Comparison of ENCODE assay signal across 25 cellular contexts in the genomic region with DNA sequence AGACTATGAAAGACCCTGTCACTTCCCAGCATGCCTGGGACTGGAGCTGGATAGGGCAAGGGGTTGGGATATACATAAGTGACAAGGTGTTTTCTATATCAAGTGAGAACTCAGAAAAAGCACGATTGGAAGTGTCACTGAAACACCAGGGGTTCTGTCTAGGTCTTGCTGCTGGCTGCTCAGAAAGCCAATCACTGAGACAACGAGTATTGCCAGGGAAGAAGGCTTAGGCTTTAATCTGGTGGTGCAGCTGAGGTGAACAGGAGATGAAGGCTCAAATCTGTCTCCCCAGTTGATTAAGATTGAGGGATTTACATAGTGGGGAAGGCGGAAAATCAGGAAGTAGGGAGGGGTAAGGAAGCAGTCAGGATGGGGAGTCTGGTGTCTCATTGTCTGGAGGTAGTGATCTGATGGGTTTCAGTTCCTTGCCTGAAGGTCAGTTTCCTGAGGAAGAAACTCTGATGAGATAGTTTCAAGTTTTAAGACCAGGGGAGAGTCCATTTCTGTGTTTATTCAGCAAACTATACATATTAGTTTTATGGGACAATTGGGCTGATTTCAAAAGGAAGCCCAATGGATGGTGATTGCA. TPM values are rescaled to one million over a fixed set of nuclear protein-coding genes. Genes with fewer than 3 reads are reported as not detected.
DNase-seq lines count a peak whose midpoint lies in the region; ATAC-seq, FAIRE-seq and TF ChIP-seq lines count a peak whose summit lies in the region.
"Had no signal": no experiment of that assay in that cellular context is flagged by ENCODE, and none has a peak within 500 bp of the region (broad histone marks: within the 10 kb centered on the region; RNA-seq: fewer than 3 reads in every experiment).

No MANE protein-coding gene starts in this region.

- no peak overlapping the region for H4K8ac ChIP-seq in neuronal stem cell (ENCODE audit: low read depth, low read length)

- BruUV-seq in GM12878 (replicated peaks; lab: Mats Ljungman, UMichigan) = no TSS peak

- no peak overlapping the region for H4K91ac ChIP-seq in neuronal stem cell (ENCODE audit: low read depth, low read length, poor library complexity)

- H3K27me3 Mint-ChIP-seq in activated CD4-positive, alpha-beta memory T cell treated with anti-CD3 and anti-CD28 coated beads, Interleukin-2, amount 10 ng/mL, durations not matched to agents 7 days and 5 days = no peaks in the 10 kb centered on the region
- H3K27me3 Mint-ChIP-seq: activated CD4-positive, alpha-beta T cell treated with anti-CD3 and anti-CD28 coated beads, Interleukin-2, amount 10 ng/mL, durations not matched to agents 24 days and 14 days; activated naive CD4-positive, alpha-beta T cell treated with anti-CD3 and anti-CD28 coated beads, Interleukin-2, amount 10 ng/mL, durations not matched to agents 7 days and 5 days had no signal

- H3F3A ChIP-seq in MM.1S (ENCODE audit: insufficient read depth, low read length) = peaks cover 10% of the 10 kb centered on the region

- no peak overlapping the region for H3K18ac ChIP-seq in neuronal stem cell (ENCODE audit: low read length)

- H2AFZ ChIP-seq in MM.1S (ENCODE audit: low read length) = no peak overlapping the region
- no peak overlapping the region for H2AFZ ChIP-seq in GM12878 (ENCODE audit: control insufficient read depth, low read depth, low read length)
- no peak overlapping the region for H2AFZ ChIP-seq in neuronal stem cell (ENCODE audit: low read length)

- no peak overlapping the region for H2BK120ac ChIP-seq in neuronal stem cell (ENCODE audit: low read depth, low read length)

- TF ChIP-seq POLR2A in GM12878 (IDR thresholded peaks at IDR 0.05; ENCODE audit: low read depth, low read length) = no peak

- no peaks in the 10 kb centered on the region for H3K27me3 ChIP-seq in MM.1S (replicated peaks; ENCODE audit: insufficient read depth, low read length)
- H3K27me3 ChIP-seq in GM12878 (replicated peaks in 1 of 2; ENCODE audit: control insufficient read depth in 2 of 2, insufficient read depth in 2 of 2, low read length in 1 of 2) = no peaks in the 10 kb centered on the region
- H3K27me3 ChIP-seq in neuronal stem cell (ENCODE audit: control insufficient read depth in 3 of 3, insufficient read depth in 3 of 3, low read depth in 1 of 3, low read length in 3 of 3) = no peaks in the 10 kb centered on the region
- H3K27me3 ChIP-seq in left lung = no peaks in the 10 kb centered on the region
- no peaks in the 10 kb centered on the region for H3K27me3 ChIP-seq in brain microvascular endothelial cell (replicated peaks)
- H3K27me3 ChIP-seq: tibial artery had no signal

- H3K23ac ChIP-seq in neuronal stem cell (ENCODE audit: low read depth, low read length, poor library complexity) = no peak overlapping the region

- H3K36me3 ChIP-seq in MM.1S (replicated peaks; ENCODE audit: insufficient read depth, low read length) (no peaks in the 10 kb centered on the region), GM12878 (ENCODE audit: control insufficient read depth in 2 of 2, insufficient read depth in 2 of 2, low read length in 1 of 2) (no peaks in the 10 kb centered on the region; a peak in 1 of 4 replicates), neuronal stem cell (replicated peaks in 1 of 2; ENCODE audit: control insufficient read depth in 2 of 2, insufficient read depth in 2 of 2, low read length in 2 of 2) (peaks cover 6 to 49% of the 10 kb centered on the region in 2 donors), left lung (peaks cover 0 to 18% of the 10 kb centered on the region in 2 donors), brain microvascular endothelial cell (replicated peaks) (no peaks in the 10 kb centered on the region)

- no peak for TF ChIP-seq EP300 in GM12878 (IDR thresholded peaks at IDR 0.05; ENCODE audit: borderline replicate concordance in 1 of 2, control insufficient read depth in 1 of 2, low read depth in 2 of 2, low read length in 2 of 2)

- no peak overlapping the region for H2BK15ac ChIP-seq in neuronal stem cell (ENCODE audit: low read length)

- peak overlapping the region; percentile 38 for H3K14ac ChIP-seq in neuronal stem cell (ENCODE audit: low read length)

- peaks cover 26% of the 10 kb centered on the region for H3K4me1 ChIP-seq in MM.1S (ENCODE audit: low read length)
- no peaks in the 10 kb centered on the region for H3K4me1 ChIP-seq in GM12878 (ENCODE audit: control insufficient read depth, insufficient read depth, low read length)
- no peaks in the 10 kb centered on the region for H3K4me1 ChIP-seq in neuronal stem cell (ENCODE audit: control insufficient read depth in 2 of 2, insufficient read depth in 1 of 2, low read depth in 1 of 2, low read length in 2 of 2)
- no peaks in the 10 kb centered on the region for H3K4me1 ChIP-seq in left lung
- H3K4me1 ChIP-seq: psoas muscle, tibial artery had no signal

- 91% methylated on average over 3 of the region's 3 CpGs for WGBS in GM12878 (ENCODE audit: insufficient coverage, insufficient replicate concordance, low lambda C conversion rate, missing lambda C conversion rate)
- no CpG with 5 or more reads among the region's 3 CpGs for WGBS in neuronal stem cell (ENCODE audit: extremely low coverage in 2 of 2, insufficient read length in 2 of 2, insufficient replicate concordance in 1 of 2), 2 donors

- SMC1A ChIA-PET in GM12878 (lab: Charles Lee; ENCODE audit: uncharacterized antibody, unreplicated experiment) = no interaction called here

- H3K4ac ChIP-seq in neuronal stem cell (ENCODE audit: low read length) = no peak overlapping the region

- H2BK12ac ChIP-seq in neuronal stem cell (ENCODE audit: low read length) = no peak overlapping the region

- H3K9me3 Mint-ChIP-seq in activated CD4-positive, alpha-beta memory T cell treated with anti-CD3 and anti-CD28 coated beads, Interleukin-2, amount 10 ng/mL, durations not matched to agents 7 days and 5 days = peaks cover 7% of the 10 kb centered on the region

- H3K27ac ChIP-seq in MM.1S (ENCODE audit: low read length) (no peak overlapping the region), GM12878 (ENCODE audit: control insufficient read depth, insufficient read depth) (no peak overlapping the region), neuronal stem cell (replicated peaks; ENCODE audit: low read length) (no peak overlapping the region), left lung (no peak overlapping the region), brain microvascular endothelial cell (no peak overlapping the region)
- H3K27ac ChIP-seq: epithelial cell of prostate, psoas muscle, tibial artery, VCaP had no signal

- ATAC-seq in GM12878 = no peak
- ATAC-seq in left lung = no peak
- ATAC-seq: psoas muscle had no signal

- peak; percentile 39 for DNase-seq in SIG-M5 treated with dmso at 0.1 percent for 504 hours (lab: John Stamatoyannopoulos, UW; ENCODE audit: unreplicated experiment)
- DNase-seq in SIG-M5 (lab: John Stamatoyannopoulos, UW) = no peak
- DNase-seq in MM.1S = peak; percentile 4
- no peak for DNase-seq in GM12878 (ENCODE audit: low read depth, low spot score)
- DNase-seq in neuronal stem cell (ENCODE audit: low spot score) = no peak
- no peak for DNase-seq in left lung
- DNase-seq in activated CD4-positive, alpha-beta memory T cell treated with anti-CD3 and anti-CD28 coated beads, Interleukin-2, amount 10 ng/mL, durations not matched to agents 7 days and 5 days = no peak
- DNase-seq in brain microvascular endothelial cell = no peak
- DNase-seq: 8988T; activated CD4-positive, alpha-beta T cell treated with anti-CD3 and anti-CD28 coated beads, Interleukin-2, amount 10 ng/mL, durations not matched to agents 24 days and 14 days; activated naive CD4-positive, alpha-beta T cell treated with anti-CD3 and anti-CD28 coated beads, Interleukin-2, amount 10 ng/mL, durations not matched to agents 7 days and 5 days; amniotic stem cell; effector CD4-positive, alpha-beta T cell; glutamatergic neuron; NCI-H1105 treated with DMSO at 0.1 percent for 48 hours; NCI-H2081; NCI-H226; nucleus accumbens; OCI-M1; psoas muscle; tibial artery had no signal

- CTCF ChIA-PET in GM12878 (lab: Yijun Ruan, JAX) = interaction anchor here (0.6 kb wide), 1 partner anchor 892 kb away, joined by 3 read pairs; no protein-coding TSS in a partner anchor
- CTCF ChIA-PET in activated CD4-positive, alpha-beta memory T cell treated with anti-CD3 and anti-CD28 coated beads, Interleukin-2, amount 10 ng/mL, durations not matched to agents 7 days and 5 days (lab: Charles Lee) = no interaction called here

- in situ Hi-C loops in GM12878 (cut with MboI) = no loop called here
- in situ Hi-C loops in brain microvascular endothelial cell (cut with HindIII; ENCODE audit: low pct_ligation_motif_present, low sequenced_read_pairs) = no loop called here

- H3K4me3 Mint-ChIP-seq in activated CD4-positive, alpha-beta memory T cell treated with anti-CD3 and anti-CD28 coated beads, Interleukin-2, amount 10 ng/mL, durations not matched to agents 7 days and 5 days = no peak overlapping the region
- H3K4me3 Mint-ChIP-seq: activated CD4-positive, alpha-beta T cell treated with anti-CD3 and anti-CD28 coated beads, Interleukin-2, amount 10 ng/mL, durations not matched to agents 24 days and 14 days; activated naive CD4-positive, alpha-beta T cell treated with anti-CD3 and anti-CD28 coated beads, Interleukin-2, amount 10 ng/mL, durations not matched to agents 7 days and 5 days; activated T-helper 1 cell treated with anti-CD3 and anti-CD28 coated beads, Interleukin-12 subunit alpha, Interleukin-12 subunit beta, Interleukin-2, Interleukin-4 antibody, amounts not matched to agents 30 ng/mL and 10 ng/mL and 1 ng/mL, durations not matched to agents 14 hours and 24 hours and 36 hours had no signal

- H3K4me1 Mint-ChIP-seq in activated CD4-positive, alpha-beta memory T cell treated with anti-CD3 and anti-CD28 coated beads, Interleukin-2, amount 10 ng/mL, durations not matched to agents 7 days and 5 days = peaks cover 17% of the 10 kb centered on the region

- H2BK5ac ChIP-seq in neuronal stem cell (ENCODE audit: low read length) = no peak overlapping the region

- H3K36me3 Mint-ChIP-seq in activated CD4-positive, alpha-beta memory T cell treated with anti-CD3 and anti-CD28 coated beads, Interleukin-2, amount 10 ng/mL, durations not matched to agents 7 days and 5 days (ENCODE audit: low read depth) = peaks cover 41% of the 10 kb centered on the region

- no peak for TF ChIP-seq CTCF in MM.1S (IDR thresholded peaks at IDR 0.05; ENCODE audit: low read length)
- TF ChIP-seq CTCF in GM12878 (IDR thresholded peaks at IDR 0.05 in 2 of 3, conservative IDR thresholded peaks at IDR 0.05 in 1 of 3; ENCODE audit: control insufficient read depth in 2 of 3, extremely low read depth in 1 of 3, insufficient read depth in 1 of 3, low read depth in 3 of 3, low read length in 3 of 3) = no peak
- no peak for TF ChIP-seq CTCF in left lung (IDR thresholded peaks at IDR 0.05)
- no peak for TF ChIP-seq CTCF in brain microvascular endothelial cell (IDR thresholded peaks at IDR 0.05; ENCODE audit: low read depth, low read length, missing control alignments)

- no peak for TF ChIP-seq RAD21 in GM12878 (IDR thresholded peaks at IDR 0.05; ENCODE audit: insufficient read depth, low read depth, low read length)

- H4K20me1 ChIP-seq in MM.1S (ENCODE audit: insufficient read depth, low read length) (no peaks in the 10 kb centered on the region), GM12878 (ENCODE audit: control insufficient read depth, insufficient read depth) (no peaks in the 10 kb centered on the region)

- H3K9ac ChIP-seq in MM.1S (ENCODE audit: low read length) (no peak overlapping the region), GM12878 (ENCODE audit: control insufficient read depth, insufficient read depth, low read length) (no peak overlapping the region), neuronal stem cell (ENCODE audit: low read depth, low read length, poor library complexity) (no peak overlapping the region)

- FAIRE-seq in GM12878 (lab: Jason Lieb, UNC) = no peak
- FAIRE-seq: GM19239 had no signal

- no peaks in the 10 kb centered on the region for H3K9me2 ChIP-seq in MM.1S (replicated peaks; ENCODE audit: insufficient read depth, low read length)

- H2AK5ac ChIP-seq in neuronal stem cell (ENCODE audit: low read depth, low read length) = no peak overlapping the region

- no peak overlapping the region for H3K27ac Mint-ChIP-seq in activated CD4-positive, alpha-beta memory T cell treated with anti-CD3 and anti-CD28 coated beads, Interleukin-2, amount 10 ng/mL, durations not matched to agents 7 days and 5 days
- H3K27ac Mint-ChIP-seq: activated CD4-positive, alpha-beta T cell treated with anti-CD3 and anti-CD28 coated beads, Interleukin-2, amount 10 ng/mL, durations not matched to agents 24 days and 14 days; activated naive CD4-positive, alpha-beta T cell treated with anti-CD3 and anti-CD28 coated beads, Interleukin-2, amount 10 ng/mL, durations not matched to agents 7 days and 5 days; activated T-helper 1 cell treated with anti-CD3 and anti-CD28 coated beads, Interleukin-12 subunit alpha, Interleukin-12 subunit beta, Interleukin-2, Interleukin-4 antibody, amounts not matched to agents 30 ng/mL and 10 ng/mL and 1 ng/mL, durations not matched to agents 14 hours and 24 hours and 36 hours had no signal

- H3K4me2 ChIP-seq in MM.1S (ENCODE audit: low read depth, low read length) (no peak overlapping the region), GM12878 (ENCODE audit: control insufficient read depth, insufficient read depth) (no peak overlapping the region), neuronal stem cell (ENCODE audit: insufficient read depth, low read length, poor library complexity, severe bottlenecking) (no peak overlapping the region)

- H3K79me2 ChIP-seq in MM.1S (ENCODE audit: low read length) (no peaks in the 10 kb centered on the region), GM12878 (ENCODE audit: control insufficient read depth, insufficient read depth, low read length) (no peaks in the 10 kb centered on the region)

- POLR2A ChIA-PET in GM12878 (lab: Charles Lee) = no interaction called here
- POLR2A ChIA-PET in activated CD4-positive, alpha-beta memory T cell treated with anti-CD3 and anti-CD28 coated beads, Interleukin-2, amount 10 ng/mL, durations not matched to agents 7 days and 5 days (lab: Charles Lee) = no interaction called here

- intact Hi-C loops in GM12878 (cut with micrococcal nuclease; ENCODE audit: unreplicated experiment) = no loop called here
- intact Hi-C loops in left lung (cut with DNase I) = no loop called here

- RAD21 ChIA-PET in GM12878 (lab: Charles Lee; ENCODE audit: unreplicated experiment) = no interaction called here

- H3K4me3 ChIP-seq in MM.1S (ENCODE audit: low read length) = no peak overlapping the region
- no peak overlapping the region for H3K4me3 ChIP-seq in GM12878
- H3K4me3 ChIP-seq in neuronal stem cell (ENCODE audit: low read length in 2 of 2) = no peak overlapping the region
- H3K4me3 ChIP-seq in left lung = no peak overlapping the region
- no peak overlapping the region for H3K4me3 ChIP-seq in brain microvascular endothelial cell (ENCODE audit: low read depth, low read length)
- H3K4me3 ChIP-seq: psoas muscle, tibial artery had no signal

- H3K9me3 ChIP-seq in MM.1S (replicated peaks; ENCODE audit: insufficient read depth, low read length) = no peaks in the 10 kb centered on the region
- no peaks in the 10 kb centered on the region; the same call in 1 of the 3 replicates for H3K9me3 ChIP-seq in GM12878 (replicated peaks; ENCODE audit: control insufficient read depth, insufficient read depth, low read length)
- H3K9me3 ChIP-seq in neuronal stem cell (replicated peaks in 1 of 2; ENCODE audit: control insufficient read depth in 2 of 2, insufficient read depth in 1 of 2, low read depth in 1 of 2, low read length in 2 of 2) = peaks cover 3 to 10% of the 10 kb centered on the region in 2 donors
- H3K9me3 ChIP-seq in left lung = peaks cover 0 to 11% of the 10 kb centered on the region in 2 donors
- H3K9me3 ChIP-seq: psoas muscle, tibial artery had no signal

- H3K79me1 ChIP-seq in neuronal stem cell (ENCODE audit: low read depth, low read length) = no peaks in the 10 kb centered on the region

RNA-seq across cellular contexts. Expression of gene C2orf74, which starts 3.5 kb away (rescaled TPM):
- total RNA-seq in GM12878 (2013; cell fraction: nucleolus; rRNA removed) = 1.9 and 3.1 TPM in 2 replicates
- 3.8 and 6.1 TPM in 2 replicates for total RNA-seq in GM12878 (2014; rRNA removed)
- 14.9 and 16.1 TPM in 2 replicates for total RNA-seq in GM12878 (2014; rRNA removed; fragmentation: Illumina TruSeq; extraction: Trizol)
- 4.7 and 5.6 TPM in 2 replicates for total RNA-seq in GM12878 (2021)
- 16.0 TPM for polyA plus RNA-seq in GM12878 (2011; ENCODE audit: low read depth)
- polyA plus RNA-seq in GM12878 (2011; rRNA removed) = 9.8 and 18.8 TPM in 2 replicates
- 5.4 and 6.1 TPM in 2 replicates for polyA plus RNA-seq in GM12878 (2011; cell fraction: cytosol; rRNA removed)
- polyA plus RNA-seq in GM12878 (2011; cell fraction: nucleus; rRNA removed) = 3.8 and 4.1 TPM in 2 replicates
- 9.2 and 14.0 TPM in 2 replicates for polyA plus RNA-seq in GM12878 (2012)
- polyA plus RNA-seq in GM12878 (2014; fragmentation: Illumina TruSeq; extraction: Trizol) = 15.6 and 19.1 TPM in 2 replicates
- polyA plus RNA-seq in GM12878 (2014; fragmentation: Nextera tagmentation; extraction: Ambion mirVana) = 10 to 100 TPM; 25.0 TPM
- polyA plus RNA-seq in GM12878 (2014; rRNA removed) = 10.2 and 10.8 TPM in 2 replicates
- polyA plus RNA-seq in GM12878 (2016; fragmentation: Nextera tagmentation; extraction: Ambion mirVana) = 10 to 100 TPM; 15.5 to 16.3 TPM
- 1.0 and 1.5 TPM in 2 replicates for polyA minus RNA-seq in GM12878 (2011; rRNA and poly(A)+ RNA removed)
- polyA minus RNA-seq in GM12878 (2011; cell fraction: cytosol; rRNA and poly(A)+ RNA removed) = 3.6 TPM in 1 of 2 replicates, not detected in the other
- polyA minus RNA-seq in GM12878 (2011; cell fraction: nucleus; rRNA and poly(A)+ RNA removed) = 1.1 TPM in 1 of 2 replicates, not detected in the other
- polyA plus RNA-seq in neuronal stem cell (2013, experiment 1 of 2) = 30.9 TPM
- polyA plus RNA-seq in neuronal stem cell (2013, experiment 2 of 2) = 31.7 TPM
- 10 to 100 TPM in 1 of 2 donors, 1 to 10 TPM in 1; 5.0 to 11.4 TPM for total RNA-seq in left lung
- 10 to 100 TPM in 1 of 2 experiments, 1 to 10 TPM in 1; 8.7 to 10.2 TPM for total RNA-seq in activated CD4-positive, alpha-beta memory T cell treated with anti-CD3 and anti-CD28 coated beads, Interleukin-2, amount 10 ng/mL, durations not matched to agents 7 days and 5 days

Comparison
In these comparisons a context has a peak if more than half of its experiments do, and no peak if none do; other contexts are left out.
1. DNase-seq: peak in SIG-M5 treated with dmso at 0.1 percent for 504 hours (single experiment) and MM.1S (single experiment); none in SIG-M5 (single experiment), GM12878 (single experiment), neuronal stem cell (single experiment), left lung (0 of 2), activated CD4-positive, alpha-beta memory T cell treated with anti-CD3 and anti-CD28 coated beads, Interleukin-2, amount 10 ng/mL, durations not matched to agents 7 days and 5 days (single experiment) and brain microvascular endothelial cell (single experiment).